Comparison of ENCODE assay signal across 9 cellular contexts in genomic region chr2:148614024-148614331, GRCh38. TPM values are rescaled to one million over a fixed set of nuclear protein-coding genes. Genes with fewer than 3 reads are reported as not detected.
DNase-seq lines count a peak whose midpoint lies in the region; ATAC-seq lines count a peak whose summit lies in the region.
"Had no signal": no experiment of that assay in that cellular context is flagged by ENCODE, and none has a peak within 500 bp of the region (broad histone marks: within the 10 kb centered on the region; RNA-seq: fewer than 3 reads in every experiment).

No MANE protein-coding gene starts in this region.

- H3K9me3 Mint-ChIP-seq in activated CD8-positive, alpha-beta T cell treated with anti-CD3 and anti-CD28 coated beads, Interleukin-2, amount 10 ng/mL, durations not matched to agents 7 days and 5 days (ENCODE audit: insufficient read depth) = no peaks in the 10 kb centered on the region

- no CpG with 5 or more reads among the region's 1 CpG for WGBS in mesodermal cell (ENCODE audit: insufficient coverage in 2 of 2), 2 experiments

- no peaks in the 10 kb centered on the region for H3K36me3 ChIP-seq in mesodermal cell (ENCODE audit: control insufficient read depth, insufficient read depth, low read length)
- H3K36me3 ChIP-seq: right lobe of liver had no signal

- DNase-seq in NCI-H1417 (lab: John Stamatoyannopoulos, UW) = peak in 2 of 3 experiments; percentile 12 to 22
- no peak for DNase-seq in NCI-H1417 treated with DMSO at 0.1 percent for 48 hours (lab: John Stamatoyannopoulos, UW)
- no peak for DNase-seq in activated CD8-positive, alpha-beta T cell treated with anti-CD3 and anti-CD28 coated beads, Interleukin-2, amount 10 ng/mL, durations not matched to agents 7 days and 5 days
- no peak for DNase-seq in G401 (ENCODE audit: low spot score)
- DNase-seq in HPDE6-E6E7 (ENCODE audit: extremely low spot score) = no peak
- no peak for DNase-seq in HUDEP-2 (lab: John Stamatoyannopoulos, UW; ENCODE audit: unreplicated experiment in 76 of 76)
- DNase-seq: right lobe of liver had no signal

- peaks cover 4% of the 10 kb centered on the region for H3K27me3 Mint-ChIP-seq in activated CD8-positive, alpha-beta T cell treated with anti-CD3 and anti-CD28 coated beads, Interleukin-2, amount 10 ng/mL, durations not matched to agents 7 days and 5 days (ENCODE audit: low read depth)

- H3K36me3 Mint-ChIP-seq in activated CD8-positive, alpha-beta T cell treated with anti-CD3 and anti-CD28 coated beads, Interleukin-2, amount 10 ng/mL, durations not matched to agents 7 days and 5 days (ENCODE audit: low read depth) = no peaks in the 10 kb centered on the region

- CTCF ChIA-PET in activated CD8-positive, alpha-beta T cell treated with anti-CD3 and anti-CD28 coated beads, Interleukin-2, amount 10 ng/mL, durations not matched to agents 7 days and 5 days (lab: Charles Lee) = interaction anchor here (1.0 kb wide), 1 partner anchor 22 kb away, joined by 3 read pairs; no protein-coding TSS in a partner anchor

- H3K4me1 Mint-ChIP-seq in activated CD8-positive, alpha-beta T cell treated with anti-CD3 and anti-CD28 coated beads, Interleukin-2, amount 10 ng/mL, durations not matched to agents 7 days and 5 days (ENCODE audit: low read depth) = peaks cover 13% of the 10 kb centered on the region

- in situ Hi-C loops in G401 (cut with HindIII; ENCODE audit: low sequenced_read_pairs) = no loop called here

- POLR2A ChIA-PET in activated CD8-positive, alpha-beta T cell treated with anti-CD3 and anti-CD28 coated beads, Interleukin-2, amount 10 ng/mL, durations not matched to agents 7 days and 5 days (lab: Charles Lee) = interaction anchor here (1.4 kb wide), 1 partner anchor 31 kb away, joined by 8 read pairs; no protein-coding TSS in a partner anchor

- no peak overlapping the region for H3K4me3 ChIP-seq in mesodermal cell (ENCODE audit: extremely low read depth, insufficient read depth, low read length, poor library complexity, severe bottlenecking)
- H3K4me3 ChIP-seq: right lobe of liver had no signal

- no peaks in the 10 kb centered on the region for H3K9me3 ChIP-seq in mesodermal cell (ENCODE audit: control insufficient read depth, low read length)
- H3K9me3 ChIP-seq: right lobe of liver had no signal

- H3K27ac Mint-ChIP-seq in activated CD8-positive, alpha-beta T cell treated with anti-CD3 and anti-CD28 coated beads, Interleukin-2, amount 10 ng/mL, durations not matched to agents 7 days and 5 days = peak overlapping the region; percentile 22

- ATAC-seq in HG03108 (IDR thresholded peaks at IDR 0.05; ENCODE audit: unreplicated experiment) = peak; percentile 5
- ATAC-seq in activated CD8-positive, alpha-beta T cell treated with anti-CD3 and anti-CD28 coated beads, Interleukin-2, amount 10 ng/mL, durations not matched to agents 7 days and 5 days = no peak

- H3K4me3 Mint-ChIP-seq in activated CD8-positive, alpha-beta T cell treated with anti-CD3 and anti-CD28 coated beads, Interleukin-2, amount 10 ng/mL, durations not matched to agents 7 days and 5 days = no peak overlapping the region

- peaks cover 32% of the 10 kb centered on the region for H3K4me1 ChIP-seq in mesodermal cell (ENCODE audit: control insufficient read depth, insufficient read depth, low read length, poor library complexity, severe bottlenecking)
- H3K4me1 ChIP-seq: right lobe of liver had no signal

- H3K27ac ChIP-seq in mesodermal cell (ENCODE audit: low read depth, low read length, severe bottlenecking) = peak overlapping the region; percentile 87

RNA-seq across cellular contexts. Expression of gene EPC2, which starts 30.6 kb away (rescaled TPM):
- 10 to 100 TPM; 26.1 to 26.5 TPM for total RNA-seq in activated CD8-positive, alpha-beta T cell treated with anti-CD3 and anti-CD28 coated beads, Interleukin-2, amount 10 ng/mL, durations not matched to agents 7 days and 5 days
- polyA plus RNA-seq in mesodermal cell (2013, experiment 1 of 2) = 16.1 TPM
- polyA plus RNA-seq in mesodermal cell (2013, experiment 2 of 2) = 20.3 TPM
- total RNA-seq in G401 (2014; rRNA removed; shearing (Covaris generic)) = 10.8 and 16.7 TPM in 2 replicates

Comparison
In these comparisons a context has a peak if more than half of its experiments do, and no peak if none do; other contexts are left out.
1. DNase-seq: peak in NCI-H1417 (2 of 3); none in NCI-H1417 treated with DMSO at 0.1 percent for 48 hours (single experiment), activated CD8-positive, alpha-beta T cell treated with anti-CD3 and anti-CD28 coated beads, Interleukin-2, amount 10 ng/mL, durations not matched to agents 7 days and 5 days (single experiment), G401 (single experiment), HPDE6-E6E7 (single experiment) and HUDEP-2 (0 of 76).